In the genomic region with DNA sequence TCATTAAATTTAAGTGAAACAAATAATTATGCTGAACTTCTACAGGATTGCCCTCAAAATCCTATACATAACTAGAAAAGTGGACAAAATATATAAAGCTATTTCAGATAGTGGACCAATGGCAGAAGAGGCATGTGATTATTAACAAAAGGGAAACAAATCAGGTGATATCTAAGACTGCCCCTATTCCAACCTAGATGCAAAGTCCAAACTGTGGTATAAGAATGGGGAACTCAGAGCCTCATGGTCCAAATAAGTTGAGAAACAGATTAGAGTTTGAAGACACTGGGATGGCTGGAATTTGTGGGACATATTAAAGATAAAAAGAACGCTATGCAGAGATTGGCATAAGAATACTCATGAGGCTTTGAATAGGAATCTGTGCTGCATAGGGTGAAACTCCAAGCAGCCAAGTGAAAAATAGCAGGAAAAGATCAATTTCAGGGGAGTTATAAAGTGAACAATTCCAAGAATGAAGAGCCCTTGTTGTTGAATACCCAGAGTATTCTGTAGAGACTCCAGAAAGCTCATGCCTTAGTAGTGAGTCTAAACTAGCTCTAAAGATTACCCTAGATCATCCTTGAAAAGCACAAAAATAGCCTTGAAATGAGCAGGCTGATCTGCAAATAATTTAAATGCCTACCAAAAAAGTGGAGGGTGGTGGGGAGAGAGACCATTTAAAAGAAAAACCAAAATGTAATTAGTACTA, we compare ENCODE assay signal across 23 cellular contexts.
DNase-seq lines count a peak whose midpoint lies in the region; ATAC-seq and TF ChIP-seq lines count a peak whose summit lies in the region.
"Had no signal": no experiment of that assay in that cellular context is flagged by ENCODE, and none has a peak within 500 bp of the region (broad histone marks: within the 10 kb centered on the region; RNA-seq: fewer than 3 reads in every experiment).

No MANE protein-coding gene starts in this region.

- H3K27ac ChIP-seq in AG04450 (ENCODE audit: low read depth, low read length): no peak overlapping the region
- H3K27ac ChIP-seq: A549, tibial nerve had no signal

- H3K9me3 ChIP-seq in AG04450 (ENCODE audit: control insufficient read depth, insufficient read depth, low read length): no peaks in the 10 kb centered on the region
- H3K9me3 ChIP-seq: A549, tibial nerve had no signal

- no peak for ATAC-seq in left ventricle myocardium superior
- ATAC-seq in GM19463 (IDR thresholded peaks at IDR 0.05; ENCODE audit: unreplicated experiment): no peak
- ATAC-seq: A549, K562 had no signal

- H3K27me3 ChIP-seq in AG04450 (ENCODE audit: control insufficient read depth, insufficient read depth, low read length): no peaks in the 10 kb centered on the region
- H3K27me3 ChIP-seq: tibial nerve had no signal

- POLR2A ChIA-PET in AG04450 (lab: Yijun Ruan, JAX): interaction anchor here (0.6 kb wide), 1 partner anchor 504 kb away, joined by 10 read pairs; no protein-coding TSS in a partner anchor

- intact Hi-C loops in left ventricle myocardium superior (cut with micrococcal nuclease): no loop called here

- DNase-seq in AG04450 (ENCODE audit: low read depth, low spot score): peak; percentile 4
- DNase-seq in HS-27A (ENCODE audit: low read depth): peak; percentile 29
- peak; percentile 49 for DNase-seq in dedifferentiated amniotic fluid mesenchymal stem cell (ENCODE audit: extremely low spot score)
- peak; percentile 21 for DNase-seq in myocyte (ENCODE audit: low read depth)
- DNase-seq in left ventricle myocardium superior: no peak
- no peak for DNase-seq in DMS53 (lab: John Stamatoyannopoulos, UW)
- no peak for DNase-seq in ureter (ENCODE audit: low spot score)
- DNase-seq: activated CD4-positive, alpha-beta T cell treated with anti-CD3 and anti-CD28 coated beads, Interleukin-2, amount 10 ng/mL, durations not matched to agents 7 days and 5 days; activated gamma-delta T cell treated with Interleukin-2 at 50 U/mL for 16 hours; CD4-positive, alpha-beta memory T cell; DMS79 treated with DMSO at 0.1 percent for 48 hours; H7; head of caudate nucleus; islet precursor cell; mammary epithelial cell; MV-4-11; NCI-H2081; NCI-H524; stimulated activated naive CD4-positive, alpha-beta T cell treated with Interleukin-2 at 50 U/mL for 16 hours had no signal

- TF ChIP-seq CTCF in AG04450 (IDR thresholded peaks at IDR 0.05; ENCODE audit: low read depth, low read length): no peak

- no peak overlapping the region for H3K4me3 ChIP-seq in AG04450 (ENCODE audit: low read depth, low read length)
- H3K4me3 ChIP-seq: A549, K562, tibial nerve had no signal

- CTCF ChIA-PET in AG04450 (lab: Charles Lee): no interaction called here

Comparison
In these comparisons a context has a peak if more than half of its experiments do, and no peak if none do; other contexts are left out.
1. DNase-seq: peak in AG04450 (single experiment), HS-27A (single experiment), dedifferentiated amniotic fluid mesenchymal stem cell (single experiment) and myocyte (single experiment); none in left ventricle myocardium superior (single experiment), DMS53 (single experiment) and ureter (single experiment).